In the genomic region with DNA sequence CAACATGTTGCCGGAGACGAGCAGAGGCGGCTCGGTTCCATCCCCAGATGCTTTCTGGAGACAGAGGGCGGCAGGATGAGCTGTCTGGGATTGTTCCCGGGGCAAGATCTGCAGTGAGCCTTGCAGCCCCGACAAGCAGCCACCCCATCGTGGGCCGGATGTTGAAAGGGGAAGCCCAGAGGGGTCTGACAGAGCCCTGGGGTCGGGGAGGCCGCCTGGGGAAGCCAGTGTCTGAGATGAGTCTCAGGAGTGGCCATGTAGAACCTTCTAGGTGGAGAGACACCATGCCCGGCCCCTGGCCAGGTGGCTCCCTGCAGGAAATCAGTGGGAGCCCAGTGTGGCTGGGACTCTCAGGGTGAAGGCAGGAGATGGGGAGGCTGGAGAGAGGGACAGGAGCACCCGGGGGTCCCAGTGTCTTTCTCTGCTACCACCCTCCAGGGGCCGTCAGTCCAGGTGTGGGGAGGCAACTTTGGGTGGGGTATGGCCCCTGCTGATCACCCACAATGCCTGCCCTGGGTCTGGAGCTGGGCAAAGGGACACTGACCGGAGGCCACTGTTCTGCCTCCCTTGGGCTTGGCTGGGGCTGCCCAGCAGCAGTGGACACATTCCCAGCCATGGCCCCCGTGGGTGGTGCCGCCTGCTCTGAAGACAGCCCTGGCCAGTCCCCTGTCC, we compare ENCODE assay signal across 18 cellular contexts.
A peak's percentile ranks its signal among the peaks of the same experiment; 100 is the strongest.
DNase-seq lines count a peak whose midpoint lies in the region; ATAC-seq and TF ChIP-seq lines count a peak whose summit lies in the region.
"Had no signal": no experiment of that assay in that cellular context is flagged by ENCODE, and none has a peak within 500 bp of the region (broad histone marks: within the 10 kb centered on the region; RNA-seq: fewer than 3 reads in every experiment).

No MANE protein-coding gene starts in this region.

- no peaks in the 10 kb centered on the region for H4K20me1 ChIP-seq in DND-41 (ENCODE audit: insufficient read depth, low read length)

- H3K4me3 ChIP-seq in DND-41 (ENCODE audit: low read depth in 1 of 2, low read length in 2 of 2) (no peak overlapping the region), lung (no peak overlapping the region)
- H3K4me3 ChIP-seq: adrenal gland, heart left ventricle had no signal

- H2AFZ ChIP-seq in DND-41 (ENCODE audit: low read depth, low read length), result no peak overlapping the region

- H3K9me3 ChIP-seq in DND-41 (ENCODE audit: insufficient read depth, low read length, severe bottlenecking) (no peaks in the 10 kb centered on the region), lung (ENCODE audit: control insufficient read depth in 2 of 2, insufficient read depth in 1 of 2, low read length in 1 of 2) (no peaks in the 10 kb centered on the region)
- H3K9me3 ChIP-seq: adrenal gland, heart left ventricle had no signal

- ATAC-seq in DND-41 (ENCODE audit: insufficient read depth, low read depth) (no peak), lung (ENCODE audit: insufficient read depth, low FRiP score) (no peak), HG03378 (IDR thresholded peaks at IDR 0.05; ENCODE audit: unreplicated experiment) (no peak), HG02678 (IDR thresholded peaks at IDR 0.05; ENCODE audit: unreplicated experiment) (no peak), GM21786 (IDR thresholded peaks at IDR 0.05; ENCODE audit: unreplicated experiment) (no peak)
- ATAC-seq: activated CD8-positive, alpha-beta T cell treated with anti-CD3 and anti-CD28 coated beads, Interleukin-2, amount 10 ng/mL, durations not matched to agents 7 days and 5 days; heart left ventricle had no signal

- H3K79me2 ChIP-seq in DND-41 (ENCODE audit: insufficient read depth, low read length), result no peaks in the 10 kb centered on the region

- H3K4me1 ChIP-seq in DND-41 (ENCODE audit: insufficient read depth, low read length), result no peaks in the 10 kb centered on the region
- peaks cover 0 to 8% of the 10 kb centered on the region in 2 donors for H3K4me1 ChIP-seq in lung (ENCODE audit: control insufficient read depth in 2 of 2, insufficient read depth in 2 of 2, low read length in 2 of 2)

- H3K9ac ChIP-seq in DND-41 (ENCODE audit: low read depth, low read length), result no peak overlapping the region

- TF ChIP-seq CTCF in DND-41 (IDR thresholded peaks at IDR 0.05; ENCODE audit: borderline replicate concordance, extremely low read depth, low read length, poor library complexity, severe bottlenecking) (no peak), lung (IDR thresholded peaks at IDR 0.05; ENCODE audit: control extremely low read depth, extremely low read depth) (no peak)

- H3K36me3 ChIP-seq in DND-41 (ENCODE audit: insufficient read depth, low read length), result no peaks in the 10 kb centered on the region
- H3K36me3 ChIP-seq in lung (ENCODE audit: control insufficient read depth in 2 of 2, insufficient read depth in 2 of 2, low read length in 2 of 2), result no peaks in the 10 kb centered on the region
- H3K36me3 ChIP-seq: adrenal gland, heart left ventricle had no signal

- H3K4me2 ChIP-seq in DND-41 (ENCODE audit: insufficient read depth, low read length), result no peak overlapping the region

- DNase-seq in DND-41 (peak; percentile 4), lung (ENCODE audit: low spot score) (peak; percentile 27), NCI-H510A treated with DMSO at 0.1 percent for 48 hours (lab: John Stamatoyannopoulos, UW) (no peak)
- DNase-seq in activated CD8-positive, alpha-beta memory T cell treated with anti-CD3 and anti-CD28 coated beads, Interleukin-2, amount 50 U/mL, for 48 hours, result peak; percentile 40
- peak; percentile 12 for DNase-seq in stimulated activated CD8-positive, alpha-beta memory T cell treated with anti-CD3 and anti-CD28 coated beads, Interleukin-4, amount 100 ng/mL, for 48 hours
- DNase-seq: activated CD8-positive, alpha-beta T cell treated with anti-CD3 and anti-CD28 coated beads, Interleukin-2, amount 10 ng/mL, durations not matched to agents 7 days and 5 days; effector CD4-positive, alpha-beta T cell; mammary epithelial cell; NCI-H1048; NCI-H2107; NCI-H69; SIG-M5; stimulated activated naive CD4-positive, alpha-beta T cell treated with Interleukin-2 at 50 U/mL for 16 hours had no signal

- WGBS in lung, 2 donors, result 60 to 66% methylated on average over 17 of the region's 17 CpGs

- H3K27ac ChIP-seq in DND-41 (ENCODE audit: low read length) (no peak overlapping the region), lung (ENCODE audit: low read depth in 1 of 2, low read length in 1 of 2) (no peak overlapping the region)
- H3K27ac ChIP-seq: heart left ventricle had no signal

- H3K27me3 ChIP-seq in DND-41 (ENCODE audit: insufficient read depth, low read length, poor library complexity), result no peaks in the 10 kb centered on the region
- H3K27me3 ChIP-seq in lung (ENCODE audit: control insufficient read depth, insufficient read depth), result no peaks in the 10 kb centered on the region
- H3K27me3 ChIP-seq: adrenal gland, heart left ventricle had no signal
